In genomic region chr12:112097641-112098040, GRCh38 we compare ENCODE assay signal across 25 cellular contexts. TPM values are rescaled to one million over a fixed set of nuclear protein-coding genes. Genes with fewer than 3 reads are reported as not detected.
DNase-seq lines count a peak whose midpoint lies in the region; ATAC-seq, FAIRE-seq and TF ChIP-seq lines count a peak whose summit lies in the region.
"Had no signal": no experiment of that assay in that cellular context is flagged by ENCODE, and none has a peak within 500 bp of the region (broad histone marks: within the 10 kb centered on the region; RNA-seq: fewer than 3 reads in every experiment).

No MANE protein-coding gene starts in this region.

- 78% methylated on average over 8 of the region's 8 CpGs for WGBS in K562 (ENCODE audit: insufficient coverage, low coverage, missing lambda C conversion rate)
- no CpG with 5 or more reads among the region's 8 CpGs for WGBS in trophoblast cell (ENCODE audit: extremely low coverage, insufficient coverage, insufficient read length)

- H2AFZ ChIP-seq in PC-9, result no peak overlapping the region
- H2AFZ ChIP-seq in K562 (ENCODE audit: low read depth, low read length), result no peak overlapping the region
- no peak overlapping the region for H2AFZ ChIP-seq in trophoblast cell (ENCODE audit: insufficient read depth, low read length, poor library complexity)

- H2BK12ac ChIP-seq in trophoblast cell (ENCODE audit: low read length), result no peak overlapping the region

- POLR2A ChIA-PET in PC-9 (lab: Charles Lee; ENCODE audit: unreplicated experiment) (no interaction called here), K562 (lab: Yijun Ruan, JAX) (interaction anchor here (0.7 to 2.9 kb wide), 5 partner anchors 8 to 11 kb away, joined by 3 to 24 read pairs (median 5); partner anchors contain the start of gene NAA25)

- H2BK5ac ChIP-seq in trophoblast cell (ENCODE audit: low read depth, low read length, poor library complexity), result no peak overlapping the region

- no peak for DNase-seq in activated CD4-positive, alpha-beta T cell treated with anti-CD3 and anti-CD28 coated beads, Interleukin-2, amount 10 ng/mL, durations not matched to agents 24 days and 14 days
- no peak for DNase-seq in activated CD4-positive, alpha-beta T cell treated with anti-CD3 and anti-CD28 coated beads for 48 hours
- no peak for DNase-seq in PC-9
- DNase-seq in K562 (ENCODE audit: extremely low read depth in 1 of 4, low spot score in 3 of 4), result no peak
- DNase-seq in trophoblast cell, result peak; percentile 27 to 48
- DNase-seq in cerebellar cortex (ENCODE audit: low spot score), result no peak
- no peak for DNase-seq in UCSD-AML1 (lab: John Stamatoyannopoulos, UW; ENCODE audit: unreplicated experiment)
- no peak for DNase-seq in ureter (ENCODE audit: low spot score)
- DNase-seq: activated naive CD8-positive, alpha-beta T cell treated with anti-CD3 and anti-CD28 coated beads, Interleukin-2, amount 10 ng/mL, durations not matched to agents 7 days and 5 days; cerebellar nuclear complex; DMS53; naive B cell; NCI-H2029; NCI-H524; OCI-M1; stimulated activated CD4-positive, alpha-beta T cell treated with anti-CD3 and anti-CD28 coated beads, Interleukin-4, amount 100 ng/mL, for 4 hours; SW 1271; WERI-Rb-1 had no signal

- ATAC-seq in K562, result no peak
- ATAC-seq: gastroesophageal sphincter had no signal

- H3K18ac ChIP-seq in trophoblast cell (ENCODE audit: low read length), result no peak overlapping the region

- H3K4me3 ChIP-seq in PC-9 (no peak overlapping the region), K562 (no peak overlapping the region), trophoblast cell (ENCODE audit: low read depth, low read length) (no peak overlapping the region)
- H3K4me3 ChIP-seq: gastroesophageal sphincter, lung, skin epidermis, tibial nerve had no signal

- H3K9me3 ChIP-seq in PC-9 (ENCODE audit: insufficient read depth, low read depth), result no peaks in the 10 kb centered on the region
- H3K9me3 ChIP-seq in K562 (replicated peaks; ENCODE audit: control insufficient read depth, insufficient read depth, low read depth, low read length), result no peaks in the 10 kb centered on the region
- H3K9me3 ChIP-seq in trophoblast cell (ENCODE audit: insufficient read depth, low read depth, low read length), result no peaks in the 10 kb centered on the region
- H3K9me3 ChIP-seq: gastroesophageal sphincter, tibial nerve had no signal

- no peak overlapping the region for H3K23ac ChIP-seq in trophoblast cell (ENCODE audit: low read length)

- CTCF ChIA-PET in PC-9 (lab: Charles Lee) (interaction anchor here (0.6 kb wide), 1 partner anchor 290 kb away, joined by 3 read pairs; no protein-coding TSS in a partner anchor), K562 (lab: Yijun Ruan, JAX; ENCODE audit: low intra/inter-chr PET ratio) (no interaction called here)

- H4K8ac ChIP-seq in trophoblast cell (ENCODE audit: low read depth, low read length), result no peak overlapping the region

- H3K4me1 Mint-ChIP-seq in activated CD4-positive, alpha-beta T cell treated with anti-CD3 and anti-CD28 coated beads, Interleukin-2, amount 10 ng/mL, durations not matched to agents 24 days and 14 days, result peaks cover 36% of the 10 kb centered on the region

- TF ChIP-seq CTCF in PC-9 (conservative IDR thresholded peaks at IDR 0.05), result no peak
- TF ChIP-seq CTCF in K562 (IDR thresholded peaks at IDR 0.05 in 2 of 3, conservative IDR thresholded peaks at IDR 0.05 in 1 of 3; ENCODE audit: insufficient read depth in 2 of 3, low read depth in 1 of 3, low read length in 3 of 3), result no peak

- peaks cover 100% of the 10 kb centered on the region for H3K79me2 ChIP-seq in PC-9 (ENCODE audit: low read depth)
- peaks cover 96% of the 10 kb centered on the region for H3K79me2 ChIP-seq in K562 (ENCODE audit: control insufficient read depth, insufficient read depth, low read length)
- H3K79me2 ChIP-seq in trophoblast cell (ENCODE audit: control insufficient read depth, insufficient read depth, low read length, poor library complexity), result peaks cover 1% of the 10 kb centered on the region

- peak overlapping the region; percentile 54 for H4K12ac ChIP-seq in trophoblast cell (ENCODE audit: low read depth, low read length)

- H3K27me3 ChIP-seq in PC-9 (ENCODE audit: insufficient read depth, low read depth) (no peaks in the 10 kb centered on the region), K562 (ENCODE audit: control insufficient read depth in 2 of 2, insufficient read depth in 2 of 2, low read length in 2 of 2) (no peaks in the 10 kb centered on the region), trophoblast cell (ENCODE audit: insufficient read depth, low read length) (no peaks in the 10 kb centered on the region)
- H3K27me3 ChIP-seq: gastroesophageal sphincter, tibial nerve had no signal

- no peak overlapping the region for H3K14ac ChIP-seq in trophoblast cell (ENCODE audit: low read length)

- peaks cover 72% of the 10 kb centered on the region for H4K20me1 ChIP-seq in PC-9 (ENCODE audit: insufficient read depth)
- 0 out of 2 replicates have a peak, but pooled peaks cover 4% of the 10 kb centered on the region for H4K20me1 ChIP-seq in K562 (replicated peaks; ENCODE audit: control insufficient read depth, insufficient read depth, low read length)

- intact Hi-C loops in activated CD4-positive, alpha-beta T cell treated with anti-CD3 and anti-CD28 coated beads, Interleukin-2, amount 10 ng/mL, durations not matched to agents 24 days and 14 days (cut with micrococcal nuclease), result no loop called here
- intact Hi-C loops in PC-9 (cut with micrococcal nuclease; ENCODE audit: unreplicated experiment) (loop anchor here (10.0 kb wide), 1 partner anchor 47 kb away; no protein-coding TSS in a partner anchor), K562 (cut with micrococcal nuclease) (no loop called here)

- BruUV-seq in PC-9 (replicated peaks; lab: Mats Ljungman, UMichigan) (no TSS peak), K562 (replicated peaks; lab: Mats Ljungman, UMichigan) (no TSS peak)

- TF ChIP-seq RAD21 in K562 (CRISPR knock-in tag; conservative IDR thresholded peaks at IDR 0.05 in 1 of 2, IDR thresholded peaks at IDR 0.05 in 1 of 2), result no peak

- no peak overlapping the region for H2AK5ac ChIP-seq in trophoblast cell (ENCODE audit: low read length)

- H3K27me3 Mint-ChIP-seq in activated CD4-positive, alpha-beta T cell treated with anti-CD3 and anti-CD28 coated beads, Interleukin-2, amount 10 ng/mL, durations not matched to agents 24 days and 14 days, result no peaks in the 10 kb centered on the region
- H3K27me3 Mint-ChIP-seq: activated naive CD8-positive, alpha-beta T cell treated with anti-CD3 and anti-CD28 coated beads, Interleukin-2, amount 10 ng/mL, durations not matched to agents 7 days and 5 days; naive B cell had no signal

- no peak overlapping the region for H4K91ac ChIP-seq in trophoblast cell (ENCODE audit: low read depth, low read length)

- H3K9ac ChIP-seq in K562 (ENCODE audit: insufficient read depth in 1 of 2, low read depth in 2 of 2, low read length in 2 of 2) (no peak overlapping the region), trophoblast cell (ENCODE audit: low read length) (no peak overlapping the region)

- no peaks in the 10 kb centered on the region for H3K9me1 ChIP-seq in K562 (ENCODE audit: control insufficient read depth, insufficient read depth, low read length)

- no peak for TF ChIP-seq EP300 in K562 (IDR thresholded peaks at IDR 0.05; ENCODE audit: low read length)

- no peak for TF ChIP-seq POLR2A in K562 (conservative IDR thresholded peaks at IDR 0.05)

- peak overlapping the region; percentile 46 for H3K4ac ChIP-seq in trophoblast cell (ENCODE audit: low read depth, low read length)

- H3K9me3 Mint-ChIP-seq in activated CD4-positive, alpha-beta T cell treated with anti-CD3 and anti-CD28 coated beads, Interleukin-2, amount 10 ng/mL, durations not matched to agents 24 days and 14 days, result no peaks in the 10 kb centered on the region
- H3K9me3 Mint-ChIP-seq: activated naive CD8-positive, alpha-beta T cell treated with anti-CD3 and anti-CD28 coated beads, Interleukin-2, amount 10 ng/mL, durations not matched to agents 7 days and 5 days; naive B cell had no signal

- H2BK120ac ChIP-seq in trophoblast cell (ENCODE audit: insufficient read depth, low read length, poor library complexity), result no peak overlapping the region

- H3K79me1 ChIP-seq in trophoblast cell (ENCODE audit: low read length), result no peaks in the 10 kb centered on the region

- in situ Hi-C loops in K562 (cut with MboI), result no loop called here

- peaks cover 62% of the 10 kb centered on the region for H3K36me3 Mint-ChIP-seq in activated CD4-positive, alpha-beta T cell treated with anti-CD3 and anti-CD28 coated beads, Interleukin-2, amount 10 ng/mL, durations not matched to agents 24 days and 14 days (ENCODE audit: low read depth)

- peak overlapping the region; percentile 20 for H3K27ac Mint-ChIP-seq in activated CD4-positive, alpha-beta T cell treated with anti-CD3 and anti-CD28 coated beads, Interleukin-2, amount 10 ng/mL, durations not matched to agents 24 days and 14 days
- H3K27ac Mint-ChIP-seq: activated naive CD8-positive, alpha-beta T cell treated with anti-CD3 and anti-CD28 coated beads, Interleukin-2, amount 10 ng/mL, durations not matched to agents 7 days and 5 days had no signal

- no peak for FAIRE-seq in K562 (lab: Jason Lieb, UNC)
- FAIRE-seq: A204.1, GM19239 had no signal

- no peaks in the 10 kb centered on the region for H3K9me2 ChIP-seq in PC-9 (ENCODE audit: insufficient read depth)

- H3K36me3 ChIP-seq in PC-9 (ENCODE audit: low read depth) (peaks cover 36% of the 10 kb centered on the region), K562 (ENCODE audit: control insufficient read depth, insufficient read depth, low read length) (peaks cover 84% of the 10 kb centered on the region), trophoblast cell (ENCODE audit: control insufficient read depth in 1 of 2, insufficient read depth in 2 of 2, low read length in 2 of 2) (peaks cover 14 to 20% of the 10 kb centered on the region in 2 experiments)

- no peak overlapping the region for H3K4me2 ChIP-seq in PC-9
- H3K4me2 ChIP-seq in K562 (ENCODE audit: insufficient read depth, low read length), result no peak overlapping the region
- H3K4me2 ChIP-seq in trophoblast cell (ENCODE audit: low read length), result no peak overlapping the region

- H3K4me3 Mint-ChIP-seq in activated CD4-positive, alpha-beta T cell treated with anti-CD3 and anti-CD28 coated beads, Interleukin-2, amount 10 ng/mL, durations not matched to agents 24 days and 14 days, result no peak overlapping the region
- H3K4me3 Mint-ChIP-seq: activated naive CD8-positive, alpha-beta T cell treated with anti-CD3 and anti-CD28 coated beads, Interleukin-2, amount 10 ng/mL, durations not matched to agents 7 days and 5 days; naive B cell had no signal

- H3K27ac ChIP-seq in PC-9, result peak overlapping the region; percentile 68
- no peak overlapping the region for H3K27ac ChIP-seq in K562 (ENCODE audit: extremely low read depth, low read depth, low read length)
- no peak overlapping the region for H3K27ac ChIP-seq in trophoblast cell (ENCODE audit: low read depth, low read length)
- H3K27ac ChIP-seq: C4-2B, gastroesophageal sphincter, tibial nerve, WERI-Rb-1 had no signal

- H3F3A ChIP-seq in PC-9 (ENCODE audit: insufficient read depth, low read depth), result peaks cover 62% of the 10 kb centered on the region

- H3K4me1 ChIP-seq in PC-9 (replicated peaks; ENCODE audit: insufficient read depth) (peaks cover 27% of the 10 kb centered on the region), K562 (replicated peaks in 1 of 2; ENCODE audit: control insufficient read depth in 2 of 2, insufficient read depth in 2 of 2, low read length in 2 of 2) (peaks cover 0 to 6% of the 10 kb centered on the region in 2 experiments; a peak in 3 of 5 replicates), trophoblast cell (ENCODE audit: control insufficient read depth in 1 of 2, insufficient read depth in 2 of 2, low read length in 2 of 2) (no peaks in the 10 kb centered on the region)

RNA-seq across cellular contexts. Expression of gene NAA25, which starts 10.9 kb away (rescaled TPM):
- 60.0 and 62.1 TPM in 2 replicates for total RNA-seq in activated CD4-positive, alpha-beta T cell treated with anti-CD3 and anti-CD28 coated beads, Interleukin-2, amount 10 ng/mL, durations not matched to agents 24 days and 14 days
- total RNA-seq in PC-9 (2021), result 29.5 and 37.0 TPM in 2 replicates
- 167 and 302 TPM in 2 replicates for total RNA-seq in K562 (2011; cell fraction: chromatin; rRNA removed; ENCODE audit: low replicate concordance)
- total RNA-seq in K562 (2011; cell fraction: nucleolus; rRNA removed), result 45.2 and 50.9 TPM in 2 replicates
- total RNA-seq in K562 (2011; cell fraction: nucleoplasm; rRNA removed), result 116 and 186 TPM in 2 replicates
- 31.6 and 33.9 TPM in 2 replicates for total RNA-seq in K562 (2014; rRNA removed)
- total RNA-seq in K562 (2014; rRNA removed; fragmentation: Illumina TruSeq; extraction: Trizol), result 48.9 and 54.7 TPM in 2 replicates
- 38.9 and 41.9 TPM in 2 replicates for total RNA-seq in K562 (2015; rRNA removed; fragmentation: Illumina TruSeq; extraction: Trizol)
- total RNA-seq in K562 (2021), result 59.6 and 61.2 TPM in 2 replicates
- 46.2 and 54.6 TPM in 2 replicates for polyA plus RNA-seq in K562 (2011; rRNA removed)
- 10.5 and 26.2 TPM in 2 replicates for polyA plus RNA-seq in K562 (2011; cell fraction: cytosol; rRNA removed)
- 44.3 and 58.7 TPM in 2 replicates for polyA plus RNA-seq in K562 (2011; cell fraction: nucleus; rRNA removed)
- 15.7 and 17.3 TPM in 2 replicates for polyA plus RNA-seq in K562 (2012)
- polyA plus RNA-seq in K562 (2014; fragmentation: Illumina TruSeq; extraction: Trizol), result 35.5 and 49.4 TPM in 2 replicates
- polyA plus RNA-seq in K562 (2014; fragmentation: Nextera tagmentation; extraction: Ambion mirVana), result 10 to 100 TPM; 40.6 to 53.4 TPM
- 26.6 and 29.0 TPM in 2 replicates for polyA plus RNA-seq in K562 (2014; rRNA removed)
- 150 and 152 TPM in 2 replicates for polyA minus RNA-seq in K562 (2011; rRNA and poly(A)+ RNA removed)
- polyA minus RNA-seq in K562 (2011; cell fraction: cytosol; rRNA and poly(A)+ RNA removed), result 40.7 and 41.9 TPM in 2 replicates
- polyA minus RNA-seq in K562 (2011; cell fraction: nucleus; rRNA and poly(A)+ RNA removed), result 35.0 and 66.2 TPM in 2 replicates
- polyA plus RNA-seq in trophoblast cell (2013), result 17.0 and 19.3 TPM in 2 replicates
- 60.0 TPM for total RNA-seq in ureter

RNA-seq across cellular contexts. Expression of gene TRAFD1, which starts 27.7 kb away (rescaled TPM):
- 45.6 and 48.3 TPM in 2 replicates for total RNA-seq in activated CD4-positive, alpha-beta T cell treated with anti-CD3 and anti-CD28 coated beads, Interleukin-2, amount 10 ng/mL, durations not matched to agents 24 days and 14 days
- 34.1 and 38.7 TPM in 2 replicates for total RNA-seq in PC-9 (2021)
- 60.7 and 77.3 TPM in 2 replicates for total RNA-seq in K562 (2011; cell fraction: chromatin; rRNA removed; ENCODE audit: low replicate concordance)
- 30.9 and 38.0 TPM in 2 replicates for total RNA-seq in K562 (2011; cell fraction: nucleolus; rRNA removed)
- 35.8 and 42.1 TPM in 2 replicates for total RNA-seq in K562 (2011; cell fraction: nucleoplasm; rRNA removed)
- total RNA-seq in K562 (2014; rRNA removed), result 41.6 and 51.5 TPM in 2 replicates
- total RNA-seq in K562 (2014; rRNA removed; fragmentation: Illumina TruSeq; extraction: Trizol), result 41.3 and 44.6 TPM in 2 replicates
- 37.9 and 41.6 TPM in 2 replicates for total RNA-seq in K562 (2015; rRNA removed; fragmentation: Illumina TruSeq; extraction: Trizol)
- 46.7 and 49.2 TPM in 2 replicates for total RNA-seq in K562 (2021)
- polyA plus RNA-seq in K562 (2011; rRNA removed), result 54.5 and 56.1 TPM in 2 replicates
- polyA plus RNA-seq in K562 (2011; cell fraction: cytosol; rRNA removed), result 38.9 and 51.8 TPM in 2 replicates
- 43.8 and 56.4 TPM in 2 replicates for polyA plus RNA-seq in K562 (2011; cell fraction: nucleus; rRNA removed)
- 45.5 and 53.6 TPM in 2 replicates for polyA plus RNA-seq in K562 (2012)
- 50.7 and 65.6 TPM in 2 replicates for polyA plus RNA-seq in K562 (2014; fragmentation: Illumina TruSeq; extraction: Trizol)
- polyA plus RNA-seq in K562 (2014; fragmentation: Nextera tagmentation; extraction: Ambion mirVana), result 10 to 100 TPM; 54.5 to 85.5 TPM
- 54.5 and 56.6 TPM in 2 replicates for polyA plus RNA-seq in K562 (2014; rRNA removed)
- polyA minus RNA-seq in K562 (2011; rRNA and poly(A)+ RNA removed), result 65.6 and 70.5 TPM in 2 replicates
- 17.4 and 20.6 TPM in 2 replicates for polyA minus RNA-seq in K562 (2011; cell fraction: cytosol; rRNA and poly(A)+ RNA removed)
- polyA minus RNA-seq in K562 (2011; cell fraction: nucleus; rRNA and poly(A)+ RNA removed), result 19.5 and 33.5 TPM in 2 replicates
- 15.0 and 16.1 TPM in 2 replicates for polyA plus RNA-seq in trophoblast cell (2013)
- 37.0 TPM for total RNA-seq in ureter

Comparison
In these comparisons a context has a peak if more than half of its experiments do, and no peak if none do; other contexts are left out.
1. DNase-seq: peak in trophoblast cell (2 of 2); none in activated CD4-positive, alpha-beta T cell treated with anti-CD3 and anti-CD28 coated beads, Interleukin-2, amount 10 ng/mL, durations not matched to agents 24 days and 14 days (single experiment), activated CD4-positive, alpha-beta T cell treated with anti-CD3 and anti-CD28 coated beads for 48 hours (single experiment), PC-9 (0 of 2), K562 (0 of 4), cerebellar cortex (single experiment), UCSD-AML1 (single experiment) and ureter (single experiment).